In the genomic region with DNA sequence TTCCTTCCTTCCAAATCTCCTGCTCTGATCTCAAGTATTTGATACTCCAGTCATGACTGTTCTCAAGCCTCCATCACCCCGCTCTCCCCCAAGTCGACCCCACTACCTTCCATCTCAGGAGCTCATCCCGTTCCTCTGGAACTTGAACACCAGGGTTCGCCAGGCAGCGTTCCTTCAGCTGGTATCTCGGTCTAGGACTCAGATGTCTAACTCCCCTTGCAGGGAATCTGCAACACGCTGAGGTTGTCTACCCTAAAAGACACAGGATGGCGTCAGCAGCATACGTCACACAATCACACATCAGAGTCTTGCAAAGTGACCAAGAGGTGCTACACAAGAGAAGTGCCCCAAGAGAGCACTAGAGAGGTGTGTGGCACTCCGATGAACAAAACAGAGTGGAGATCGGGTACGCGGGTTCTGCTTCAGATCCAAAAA, we compare ENCODE assay signal across 8 cellular contexts. TPM values are rescaled to one million over a fixed set of nuclear protein-coding genes. Genes with fewer than 3 reads are reported as not detected.
DNase-seq lines count a peak whose midpoint lies in the region; ATAC-seq and TF ChIP-seq lines count a peak whose summit lies in the region.

No MANE protein-coding gene starts in this region.

- no peak for TF ChIP-seq RAD21 in liver (IDR thresholded peaks at IDR 0.05)

- peaks cover 0 to 7% (median 4%) of the 10 kb centered on the region in 4 donors for H3K4me1 ChIP-seq in liver (ENCODE audit: control insufficient read depth in 4 of 4, insufficient read depth in 4 of 4, low read length in 3 of 4)

- H3K36me3 ChIP-seq in WERI-Rb-1 (peaks cover 29% of the 10 kb centered on the region), liver (ENCODE audit: control insufficient read depth in 4 of 4, insufficient read depth in 3 of 4, low read depth in 1 of 4, low read length in 3 of 4) (peaks cover 2 to 21% (median 9%) of the 10 kb centered on the region in 4 donors)

- peak; percentile 18 for ATAC-seq in HG02970 (IDR thresholded peaks at IDR 0.05; ENCODE audit: low FRiP score, unreplicated experiment)

- H3K27ac ChIP-seq in WERI-Rb-1 (peak overlapping the region; percentile 92), cingulate gyrus (ENCODE audit: low read depth, low read length) (peak overlapping the region; percentile 78), liver (ENCODE audit: low read depth in 1 of 2, low read length in 2 of 2) (peak overlapping the region; percentile 92 to 95)

- H3K4me3 ChIP-seq in WERI-Rb-1 (ENCODE audit: low read depth, low read length) (peak overlapping the region; percentile 77), liver (ENCODE audit: low read depth in 1 of 3, low read length in 3 of 3) (peak overlapping the region; percentile 62 to 94 (median 91))

- peak overlapping the region; percentile 57 to 74 for H3K9ac ChIP-seq in liver (ENCODE audit: low read depth in 1 of 2, low read length in 2 of 2)

- DNase-seq in activated effector memory CD4-positive, alpha-beta T cell treated with anti-CD3 and anti-CD28 coated beads, Interleukin-2, amount 50 U/mL, for 16 hours, result peak; percentile 81
- no peak for DNase-seq in activated effector memory CD4-positive, alpha-beta T cell treated with Interleukin-2 at 50 U/mL for 16 hours
- DNase-seq in NCI-H2171 (lab: John Stamatoyannopoulos, UW) (peak; percentile 37), WERI-Rb-1 (peak; percentile 84)
- peak; percentile 34 to 65 for DNase-seq in stimulated activated CD4-positive, alpha-beta T cell treated with anti-CD3 and anti-CD28 coated beads, Interleukin-4, amount 100 ng/mL, for 4 hours

- 6% methylated on average over 13 of the region's 13 CpGs for WGBS in liver

- H3K9me3 ChIP-seq in WERI-Rb-1 (ENCODE audit: severe bottlenecking) (no peaks in the 10 kb centered on the region), liver (ENCODE audit: control insufficient read depth in 4 of 4, low read length in 3 of 4) (no peaks in the 10 kb centered on the region)

- TF ChIP-seq CTCF in WERI-Rb-1 (IDR thresholded peaks at IDR 0.05; ENCODE audit: low read depth, low read length), result no peak
- no peak for TF ChIP-seq CTCF in liver (IDR thresholded peaks at IDR 0.05; ENCODE audit: low read depth, low read length, missing input control)

- H3K27me3 ChIP-seq in WERI-Rb-1 (ENCODE audit: insufficient read depth, low read depth, severe bottlenecking) (no peaks in the 10 kb centered on the region), liver (ENCODE audit: control insufficient read depth in 4 of 4, insufficient read depth in 4 of 4, low read length in 3 of 4) (no peaks in the 10 kb centered on the region)

TF ChIP-seq in liver, 16 proteins besides CTCF, POLR2A, EP300 and RAD21:
- TF ChIP-seq HNF4A (conservative IDR thresholded peaks at IDR 0.05) (no peak), GABPA (IDR thresholded peaks at IDR 0.05 in 1 of 2, conservative IDR thresholded peaks at IDR 0.05 in 1 of 2) (no peak), RXRA (IDR thresholded peaks at IDR 0.05) (no peak), SP1 (IDR thresholded peaks at IDR 0.05) (no peak), FOXA1 (IDR thresholded peaks at IDR 0.05) (no peak), NR2F2 (IDR thresholded peaks at IDR 0.05) (no peak), TAF1 (conservative IDR thresholded peaks at IDR 0.05) (no peak), ZBTB33 (IDR thresholded peaks at IDR 0.05) (no peak), REST (IDR thresholded peaks at IDR 0.05) (no peak), JUND (IDR thresholded peaks at IDR 0.05) (no peak), HNF4G (IDR thresholded peaks at IDR 0.05) (no peak), FOXA2 (IDR thresholded peaks at IDR 0.05) (no peak), EGR1 (IDR thresholded peaks at IDR 0.05; ENCODE audit: low read depth in 2 of 2) (no peak), YY1 (IDR thresholded peaks at IDR 0.05) (no peak)
- TF ChIP-seq, protein P1, sequence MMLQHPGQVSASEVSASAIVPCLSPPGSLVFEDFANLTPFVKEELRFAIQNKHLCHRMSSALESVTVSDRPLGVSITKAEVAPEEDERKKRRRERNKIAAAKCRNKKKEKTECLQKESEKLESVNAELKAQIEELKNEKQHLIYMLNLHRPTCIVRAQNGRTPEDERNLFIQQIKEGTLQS (IDR thresholded peaks at IDR 0.05), result no peak
- TF ChIP-seq, protein P2, sequence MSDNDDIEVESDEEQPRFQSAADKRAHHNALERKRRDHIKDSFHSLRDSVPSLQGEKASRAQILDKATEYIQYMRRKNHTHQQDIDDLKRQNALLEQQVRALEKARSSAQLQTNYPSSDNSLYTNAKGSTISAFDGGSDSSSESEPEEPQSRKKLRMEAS (IDR thresholded peaks at IDR 0.05), result no peak
TF ChIP-seq in liver: peak in this region for 0.

RNA-seq across cellular contexts. Expression of gene ZNF184, which starts 0.7 kb away (rescaled TPM):
- total RNA-seq in liver, result 1 to 10 TPM; 2.3 to 4.4 TPM
- polyA plus RNA-seq in liver, result under 1 TPM; 0.80 to 0.89 TPM
